In genomic region chr5:132272341-132273210, GRCh38 we compare ENCODE assay signal across 8 cellular contexts. TPM values are rescaled to one million over a fixed set of nuclear protein-coding genes. Genes with fewer than 3 reads are reported as not detected.
DNase-seq lines count a peak whose midpoint lies in the region; ATAC-seq and TF ChIP-seq lines count a peak whose summit lies in the region.

No MANE protein-coding gene starts in this region.

- H3K9me3 ChIP-seq in Caco-2 = no peaks in the 10 kb centered on the region
- no peaks in the 10 kb centered on the region for H3K9me3 ChIP-seq in SU-DHL-6 (ENCODE audit: insufficient read depth, low read length)
- H3K9me3 ChIP-seq in right cardiac atrium (ENCODE audit: control insufficient read depth, low read length) = no peaks in the 10 kb centered on the region

- H3K27me3 ChIP-seq in Caco-2 (replicated peaks; ENCODE audit: control insufficient read depth, insufficient read depth, low read length) (no peaks in the 10 kb centered on the region), KMS-11 (ENCODE audit: insufficient read depth, low read depth) (no peaks in the 10 kb centered on the region), SU-DHL-6 (ENCODE audit: low read length) (no peaks in the 10 kb centered on the region), right cardiac atrium (ENCODE audit: control insufficient read depth, insufficient read depth) (no peaks in the 10 kb centered on the region)

- H3K79me2 ChIP-seq in KMS-11 (ENCODE audit: insufficient read depth, low read depth) = no peaks in the 10 kb centered on the region
- H3K79me2 ChIP-seq in SU-DHL-6 (ENCODE audit: insufficient read depth, low read length) = no peaks in the 10 kb centered on the region

- H3K4me1 ChIP-seq in Caco-2 (peaks cover 30% of the 10 kb centered on the region), KMS-11 (ENCODE audit: low read depth, poor library complexity, severe bottlenecking) (no peaks in the 10 kb centered on the region), right cardiac atrium (ENCODE audit: control insufficient read depth, insufficient read depth, low read length) (no peaks in the 10 kb centered on the region)

- H3K27ac Mint-ChIP-seq in Caco-2 (ENCODE audit: unreplicated experiment) = no peak overlapping the region
- H3K27ac Mint-ChIP-seq in activated naive CD4-positive, alpha-beta T cell treated with anti-CD3 and anti-CD28 coated beads, Interleukin-2, amount 50 U/mL, for 72 hours = no peak overlapping the region

- H3K9me3 Mint-ChIP-seq in Caco-2 (ENCODE audit: unreplicated experiment) = no peaks in the 10 kb centered on the region
- H3K9me3 Mint-ChIP-seq in activated naive CD4-positive, alpha-beta T cell treated with anti-CD3 and anti-CD28 coated beads, Interleukin-2, amount 50 U/mL, for 72 hours = no peaks in the 10 kb centered on the region

- H4K20me1 ChIP-seq in KMS-11 (ENCODE audit: insufficient read depth) (no peaks in the 10 kb centered on the region), SU-DHL-6 (ENCODE audit: low read depth, low read length) (no peaks in the 10 kb centered on the region)

- TF ChIP-seq CTCF in Caco-2 (IDR thresholded peaks at IDR 0.05; ENCODE audit: insufficient read depth in 1 of 2, low read depth in 1 of 2, low read length in 1 of 2, severe bottlenecking in 1 of 2, unreplicated experiment in 1 of 2) (peak; percentile 86 to 88), KMS-11 (conservative IDR thresholded peaks at IDR 0.05; ENCODE audit: low read depth, low read length) (peak; percentile 86), SU-DHL-6 (IDR thresholded peaks at IDR 0.05; ENCODE audit: insufficient read depth, low read length, poor library complexity, severe bottlenecking) (peak; percentile 79)

- ATAC-seq in activated naive CD4-positive, alpha-beta T cell treated with anti-CD3 and anti-CD28 coated beads, Interleukin-2, amount 50 U/mL, for 72 hours = peak; percentile 56 to 66
- ATAC-seq in right cardiac atrium = peak in 1 of 2 donors; percentile 8
- no peak for ATAC-seq in GM21576 (IDR thresholded peaks at IDR 0.05; ENCODE audit: unreplicated experiment)
- no peak for ATAC-seq in GM19351 (IDR thresholded peaks at IDR 0.05; ENCODE audit: unreplicated experiment)

- H3K4me2 ChIP-seq in KMS-11 (no peak overlapping the region), SU-DHL-6 (ENCODE audit: low read depth, low read length, poor library complexity, severe bottlenecking) (no peak overlapping the region)

- H2AFZ ChIP-seq in KMS-11 (ENCODE audit: low read depth) = peak overlapping the region; percentile 68
- no peak overlapping the region for H2AFZ ChIP-seq in SU-DHL-6 (ENCODE audit: low read depth, low read length, severe bottlenecking)

- no peaks in the 10 kb centered on the region for H3K9me2 ChIP-seq in SU-DHL-6 (replicated peaks; ENCODE audit: insufficient read depth, low read length)

- no peaks in the 10 kb centered on the region for H3K36me3 Mint-ChIP-seq in Caco-2 (ENCODE audit: insufficient read depth, unreplicated experiment)
- H3K36me3 Mint-ChIP-seq in activated naive CD4-positive, alpha-beta T cell treated with anti-CD3 and anti-CD28 coated beads, Interleukin-2, amount 50 U/mL, for 72 hours = no peaks in the 10 kb centered on the region

- 57% methylated on average over 37 of the region's 37 CpGs for WGBS in right cardiac atrium

- no peak overlapping the region for H3K9ac ChIP-seq in KMS-11
- H3K9ac ChIP-seq in SU-DHL-6 (ENCODE audit: low read length) = no peak overlapping the region

- DNase-seq in Caco-2 (peak; percentile 81 to 86), right cardiac atrium (peak; percentile 57 to 83 (median 80))
- DNase-seq in activated naive CD4-positive, alpha-beta T cell treated with anti-CD3 and anti-CD28 coated beads, Interleukin-2, amount 50 U/mL, for 72 hours (ENCODE audit: low spot score in 2 of 2) = peak; percentile 67 to 83
- peak; percentile 34 to 75 for DNase-seq in stimulated activated CD4-positive, alpha-beta T cell treated with anti-CD3 and anti-CD28 coated beads, Interleukin-12 subunit alpha, Interleukin-12 subunit beta, amount 100 ng/mL, for 24 hours (ENCODE audit: low read depth in 2 of 2)

- H3K27me3 Mint-ChIP-seq in Caco-2 (ENCODE audit: insufficient read depth, unreplicated experiment) = no peaks in the 10 kb centered on the region

- H3K36me3 ChIP-seq in Caco-2 (ENCODE audit: control insufficient read depth, insufficient read depth, low read length) (no peaks in the 10 kb centered on the region), KMS-11 (ENCODE audit: insufficient read depth) (no peaks in the 10 kb centered on the region), SU-DHL-6 (ENCODE audit: low read length) (no peaks in the 10 kb centered on the region)

- H3K4me3 ChIP-seq in Caco-2 (ENCODE audit: low read depth, low read length) (no peak overlapping the region), KMS-11 (IDR thresholded peaks at IDR 0.05; ENCODE audit: insufficient read depth, low read depth, low read length) (no peak overlapping the region), SU-DHL-6 (ENCODE audit: insufficient read depth, low read length, poor library complexity, severe bottlenecking) (no peak overlapping the region), right cardiac atrium (ENCODE audit: low read length) (peak overlapping the region; percentile 9)

- no peak overlapping the region for H3K4me3 Mint-ChIP-seq in Caco-2 (ENCODE audit: unreplicated experiment)

- H3K27ac ChIP-seq in KMS-11 (no peak overlapping the region), SU-DHL-6 (ENCODE audit: low read depth, low read length) (no peak overlapping the region), right cardiac atrium (ENCODE audit: low read length) (no peak overlapping the region)

- intact Hi-C loops in Caco-2 (cut with micrococcal nuclease; ENCODE audit: unreplicated experiment) (loop anchor here (1.0 to 5.0 kb wide), 5 partner anchors 35 to 115 kb away; no protein-coding TSS in a partner anchor), right cardiac atrium (cut with DNase I) (no loop called here)

- CTCF ChIA-PET in Caco-2 (lab: Charles Lee) = interaction anchor here (0.7 to 3.5 kb wide), 9 partner anchors 8 to 229 kb away, joined by 3 to 12 read pairs (median 3); partner anchors contain the start of gene SLC22A4

- no peaks in the 10 kb centered on the region for H3F3A ChIP-seq in SU-DHL-6 (ENCODE audit: insufficient read depth)

- H3K4me1 Mint-ChIP-seq in Caco-2 (ENCODE audit: low read depth, unreplicated experiment) = peaks cover 32% of the 10 kb centered on the region

- BruUV-seq in Caco-2 (replicated peaks; lab: Mats Ljungman, UMichigan) = no TSS peak

- POLR2A ChIA-PET in Caco-2 (lab: Charles Lee) = interaction anchor here (0.6 to 1.4 kb wide), 2 partner anchors 21 to 165 kb away, joined by 3 to 6 read pairs; no protein-coding TSS in a partner anchor

RNA-seq across cellular contexts. Expression of gene PDLIM4, which starts 15.1 kb away (rescaled TPM):
- total RNA-seq in Caco-2 (2022) (not detected in 2 replicates), right cardiac atrium (100 to 1,000 TPM in 1 of 4 donors, 10 to 100 TPM in 3; 47.8 to 113 (median 54.3) TPM)
- total RNA-seq in activated naive CD4-positive, alpha-beta T cell treated with anti-CD3 and anti-CD28 coated beads, Interleukin-2, amount 50 U/mL, for 72 hours = not detected
- 35.0 TPM for polyA plus RNA-seq in right cardiac atrium

RNA-seq across cellular contexts. Expression of gene SLC22A4, which starts 21.6 kb away (rescaled TPM):
- total RNA-seq in Caco-2 (2022) = 1.5 and 1.7 TPM in 2 replicates
- total RNA-seq in activated naive CD4-positive, alpha-beta T cell treated with anti-CD3 and anti-CD28 coated beads, Interleukin-2, amount 50 U/mL, for 72 hours = 1 to 10 TPM; 1.5 to 1.9 TPM
- total RNA-seq in right cardiac atrium = 1 to 10 TPM; 1.9 to 6.5 (median 2.4) TPM
- 0.86 TPM for polyA plus RNA-seq in right cardiac atrium

RNA-seq across cellular contexts. Expression of gene P4HA2, which starts 44.9 kb away (rescaled TPM):
- 41.0 and 42.3 TPM in 2 replicates for total RNA-seq in Caco-2 (2022)
- 10 to 100 TPM in 1 of 2 donors, under 1 TPM in 1; 0.91 to 21.6 TPM for total RNA-seq in activated naive CD4-positive, alpha-beta T cell treated with anti-CD3 and anti-CD28 coated beads, Interleukin-2, amount 50 U/mL, for 72 hours
- total RNA-seq in right cardiac atrium = 100 to 1,000 TPM in 1 of 4 donors, 10 to 100 TPM in 3; 58.9 to 103 (median 71.8) TPM
- polyA plus RNA-seq in right cardiac atrium = 51.9 TPM

Comparison
In these comparisons a context has a peak if more than half of its experiments do, and no peak if none do; other contexts are left out.
1. ATAC-seq: peak in activated naive CD4-positive, alpha-beta T cell treated with anti-CD3 and anti-CD28 coated beads, Interleukin-2, amount 50 U/mL, for 72 hours (2 of 2); none in GM21576 (single experiment) and GM19351 (single experiment).
2. RNA of gene PDLIM4, which starts 15.1 kb away (total RNA-seq): 47.8 to 113 TPM in right cardiac atrium; not detected in activated naive CD4-positive, alpha-beta T cell treated with anti-CD3 and anti-CD28 coated beads, Interleukin-2, amount 50 U/mL, for 72 hours and not detected in Caco-2; every median in the first group is over 10 times any median in the second.
3. Peak in every context shown above with its lines, with median percentiles within 50 percentile points of each other: DNase-seq and CTCF ChIP-seq.